Comparison of ENCODE assay signal across 12 cellular contexts in the genomic region with DNA sequence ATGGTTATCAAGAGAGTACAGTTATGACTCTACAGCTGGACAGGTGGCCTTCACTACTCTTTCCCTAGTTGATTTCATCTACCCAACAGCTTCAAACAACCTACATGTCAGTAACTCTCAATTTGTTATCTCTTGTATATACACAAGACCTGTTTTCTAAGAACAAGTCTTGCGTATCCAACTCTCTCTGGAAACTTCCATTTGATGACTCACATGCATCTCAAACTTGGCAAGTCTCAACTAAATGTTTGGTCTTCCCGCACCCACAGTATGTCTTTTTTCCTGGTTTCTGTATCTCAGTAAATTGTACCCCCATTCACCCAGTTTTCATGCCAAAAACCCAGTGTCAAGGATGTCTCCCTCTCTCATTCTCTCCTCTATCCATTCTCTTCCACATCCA.
"Had no signal": no experiment of that assay in that cellular context is flagged by ENCODE, and none has a peak within 500 bp of the region (broad histone marks: within the 10 kb centered on the region; RNA-seq: fewer than 3 reads in every experiment).

No MANE protein-coding gene starts in this region.

- H3K9me3 ChIP-seq: gastrocnemius medialis, heart right ventricle, tibial artery had no signal

- H3K36me3 ChIP-seq: cardiac muscle cell, gastrocnemius medialis, tibial artery had no signal

- H3K9ac ChIP-seq: parathyroid adenoma had no signal

- H3K27me3 Mint-ChIP-seq: activated naive CD4-positive, alpha-beta T cell treated with anti-CD3 and anti-CD28 coated beads, Interleukin-2, amount 50 U/mL, for 24 hours had no signal

- ATAC-seq: gastrocnemius medialis, heart right ventricle had no signal

- H3K4me3 Mint-ChIP-seq: activated naive CD4-positive, alpha-beta T cell treated with anti-CD3 and anti-CD28 coated beads, Interleukin-2, amount 50 U/mL, for 24 hours; mesothelial cell of epicardium had no signal

- H3K9me3 Mint-ChIP-seq: activated naive CD4-positive, alpha-beta T cell treated with anti-CD3 and anti-CD28 coated beads, Interleukin-2, amount 50 U/mL, for 24 hours; activated T-helper 2 cell treated with anti-CD3 and anti-CD28 coated beads, Interferon-gamma antibody, Interleukin-2, Interleukin-4, amounts not matched to agents 10 μg/mL and 5 μg/mL and 100 μg/mL, durations not matched to agents 14 hours and 24 hours and 36 hours; mesothelial cell of epicardium had no signal

- H3K27ac Mint-ChIP-seq: activated naive CD4-positive, alpha-beta T cell treated with anti-CD3 and anti-CD28 coated beads, Interleukin-2, amount 50 U/mL, for 24 hours; activated T-helper 2 cell treated with anti-CD3 and anti-CD28 coated beads, Interferon-gamma antibody, Interleukin-2, Interleukin-4, amounts not matched to agents 10 μg/mL and 5 μg/mL and 100 μg/mL, durations not matched to agents 14 hours and 24 hours and 36 hours; mesothelial cell of epicardium had no signal

- H3K4me1 Mint-ChIP-seq: mesothelial cell of epicardium had no signal

- H3K27me3 ChIP-seq: cardiac muscle cell, gastrocnemius medialis, heart right ventricle, tibial artery had no signal

- H3K79me2 ChIP-seq: parathyroid adenoma had no signal

- H3K4me3 ChIP-seq: cardiac muscle cell, gastrocnemius medialis, heart right ventricle, tibial artery had no signal

- DNase-seq: amniotic stem cell; effector CD4-positive, alpha-beta T cell; gastrocnemius medialis; heart right ventricle; islet precursor cell; retina; tibial artery had no signal

- H3K4me1 ChIP-seq: gastrocnemius medialis, heart right ventricle, parathyroid adenoma, tibial artery had no signal

- H2AFZ ChIP-seq: parathyroid adenoma had no signal

- H3K27ac ChIP-seq: cardiac muscle cell, gastrocnemius medialis, heart right ventricle, parathyroid adenoma, tibial artery had no signal
